11 cellular contexts compared by ENCODE assay signal in the genomic region with DNA sequence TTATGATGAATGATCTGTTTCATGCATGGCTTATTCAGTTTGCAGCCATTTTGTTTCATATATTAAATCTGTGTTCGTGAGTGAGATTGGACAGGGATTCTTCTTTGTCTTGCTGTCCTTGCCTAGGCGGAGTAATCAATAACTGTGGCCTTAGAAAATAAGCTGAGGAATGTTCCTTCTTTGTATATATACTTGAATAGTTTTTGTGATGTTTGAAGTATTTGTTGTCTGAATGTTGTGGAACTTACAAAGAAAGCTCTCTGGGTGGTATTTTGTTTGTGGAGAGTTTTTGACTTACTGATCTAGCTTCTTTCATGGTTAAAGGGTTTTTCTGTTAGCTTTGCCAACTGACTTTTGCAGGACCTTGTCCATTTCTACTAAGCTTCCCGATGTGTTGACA.
"Had no signal": no experiment of that assay in that cellular context is flagged by ENCODE, and none has a peak within 500 bp of the region (broad histone marks: within the 10 kb centered on the region; RNA-seq: fewer than 3 reads in every experiment).

No MANE protein-coding gene starts in this region.

- H3K9ac ChIP-seq: neural progenitor cell had no signal

- H3K4me3 Mint-ChIP-seq: neural progenitor cell had no signal

- H3K9me3 ChIP-seq: lower lobe of right lung, sigmoid colon, spleen had no signal

- H2AFZ ChIP-seq: neural progenitor cell had no signal

- H3K4me2 ChIP-seq: neural progenitor cell had no signal

- FAIRE-seq: endometrium, islet of Langerhans had no signal

- H3K27ac Mint-ChIP-seq: neural progenitor cell had no signal

- H3K36me3 ChIP-seq: neural progenitor cell had no signal

- H3K4me3 ChIP-seq: lower lobe of right lung, neural progenitor cell, sigmoid colon, spleen had no signal

- H3K27ac ChIP-seq: lower lobe of right lung, neural progenitor cell, sigmoid colon, spleen had no signal

- DNase-seq: activated CD4-positive, CD25-positive, alpha-beta regulatory T cell treated with anti-CD3 and anti-CD28 coated beads, Interleukin-2, amount 50 U/mL, for 72 hours; activated naive CD4-positive, alpha-beta T cell; left colon; lower lobe of right lung; sigmoid colon; spleen; T-helper 9 cell had no signal

- H3K4me1 ChIP-seq: lower lobe of right lung had no signal

- ATAC-seq: esophagus mucosa, left colon, lower lobe of right lung had no signal

- H3K27me3 ChIP-seq: neural progenitor cell, sigmoid colon, spleen had no signal
